8 cellular contexts compared by ENCODE assay signal in the genomic region with DNA sequence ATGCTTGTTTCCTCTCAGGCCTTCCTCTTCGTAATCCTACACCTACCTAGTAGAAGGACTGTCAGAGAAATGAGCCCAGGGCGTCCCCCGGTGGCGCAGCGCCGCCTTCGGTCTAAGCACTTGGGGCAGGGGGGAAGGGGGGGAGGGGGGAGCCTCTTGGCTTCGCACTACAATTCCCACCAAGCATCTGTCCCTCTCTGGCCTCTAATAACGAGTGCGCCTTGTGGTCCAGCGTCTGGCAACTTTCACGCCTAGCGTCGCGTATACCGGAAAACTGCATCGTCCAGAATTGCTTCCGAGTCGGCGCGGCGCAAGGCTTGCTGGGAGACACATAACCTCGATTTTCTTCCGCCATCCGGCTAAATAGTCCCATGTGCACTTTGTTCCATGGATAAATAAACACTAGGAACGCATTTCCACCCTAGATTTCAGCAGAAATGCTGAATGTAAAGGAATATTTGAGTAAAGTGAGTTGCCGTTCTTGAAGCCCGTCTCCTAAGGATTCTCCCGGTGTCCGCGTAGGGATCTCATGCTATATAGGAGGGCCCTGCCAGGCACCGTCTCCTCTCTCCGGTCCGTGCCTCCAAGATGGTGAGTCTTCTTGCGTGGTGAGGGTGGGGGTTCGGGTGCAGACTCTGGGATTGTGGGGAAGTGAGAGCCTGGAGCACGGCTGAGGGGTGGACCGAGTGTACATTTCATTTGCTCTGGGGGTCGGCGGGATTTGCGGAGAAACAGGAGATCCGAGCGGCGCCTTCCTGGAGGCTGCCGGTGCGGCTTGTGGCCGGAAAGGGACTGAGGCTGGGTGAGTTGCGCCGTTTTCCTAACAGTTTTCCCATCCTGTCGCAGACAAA. TPM values are rescaled to one million over a fixed set of nuclear protein-coding genes. Genes with fewer than 3 reads are reported as not detected.
DNase-seq lines count a peak whose midpoint lies in the region; ATAC-seq and TF ChIP-seq lines count a peak whose summit lies in the region.

A gene (plus strand): TSS at position 340 of the 851 bp plus-strand sequence. CDS start 249 bp downstream, at position 589.

- H3K4me1 Mint-ChIP-seq in activated naive CD4-positive, alpha-beta T cell treated with anti-CD3 and anti-CD28 coated beads for 36 hours (ENCODE audit: low read depth), result peaks cover 58% of the 10 kb centered on the region

- H3K36me3 ChIP-seq in GM06990 (ENCODE audit: control insufficient read depth, insufficient read depth, low read length), result peaks cover 10% of the 10 kb centered on the region
- H3K36me3 ChIP-seq in gastroesophageal sphincter, result peaks cover 0 to 46% of the 10 kb centered on the region in 2 donors
- peaks cover 19% of the 10 kb centered on the region for H3K36me3 ChIP-seq in neutrophil

- WGBS in gastroesophageal sphincter (ENCODE audit: low coverage in 1 of 2), 2 donors, result 0% methylated on average over 10 to 31 of the region's 50 CpGs

- peaks cover 4 to 25% (median 4%) of the 10 kb centered on the region in 3 donors for H3K4me1 ChIP-seq in gastroesophageal sphincter
- H3K4me1 ChIP-seq in neutrophil (ENCODE audit: control insufficient read depth in 1 of 2, insufficient read depth in 1 of 2, low read depth in 1 of 2, low read length in 1 of 2), result peaks cover 27% of the 10 kb centered on the region in 2 experiments

- H3K27me3 ChIP-seq in GM06990 (replicated peaks; ENCODE audit: control insufficient read depth, insufficient read depth, low read length) (no peaks in the 10 kb centered on the region), gastroesophageal sphincter (no peaks in the 10 kb centered on the region), neutrophil (no peaks in the 10 kb centered on the region)

- peak within 1 kb of the TSS; percentile 99 for H3K4me3 ChIP-seq in GM06990 (replicated peaks; ENCODE audit: low read depth, low read length)
- peak within 1 kb of the TSS; percentile 95 for H3K4me3 ChIP-seq in HFF-Myc (replicated peaks; ENCODE audit: low read depth, low read length)
- peak within 1 kb of the TSS; percentile 64 to 71 for H3K4me3 ChIP-seq in gastroesophageal sphincter
- H3K4me3 ChIP-seq in neutrophil (ENCODE audit: low read depth in 1 of 2, low read length in 1 of 2), result peak within 1 kb of the TSS; percentile 94 to 95

- in situ Hi-C loops in SK-MEL-5 (cut with HindIII; ENCODE audit: low pct_unique_long_range_greater_than_20kb, low sequenced_read_pairs), result no loop called here

- CTCF ChIA-PET in activated naive CD4-positive, alpha-beta T cell treated with anti-CD3 and anti-CD28 coated beads for 36 hours (lab: Charles Lee), result interaction anchor here (1.0 to 3.1 kb wide), 7 partner anchors 12 to 303 kb away, joined by 3 to 25 read pairs (median 8); a partner anchor contains a TSS

- peak; percentile 98 for ATAC-seq in gastroesophageal sphincter

- intact Hi-C loops in activated naive CD4-positive, alpha-beta T cell treated with anti-CD3 and anti-CD28 coated beads for 36 hours (cut with micrococcal nuclease), result loop anchor here (1.0 to 2.0 kb wide), 13 partner anchors 21 to 427 kb away; a partner anchor contains a TSS

- TF ChIP-seq CTCF in GM06990 (IDR thresholded peaks at IDR 0.05; ENCODE audit: insufficient read depth, low read length, poor library complexity, severe bottlenecking), result peak; percentile 69
- TF ChIP-seq CTCF in HFF-Myc (IDR thresholded peaks at IDR 0.05; ENCODE audit: low read depth, low read length, missing control alignments), result peak; percentile 39
- peak; percentile 2 to 74 (median 16) for TF ChIP-seq CTCF in gastroesophageal sphincter (IDR thresholded peaks at IDR 0.05)
- peak; percentile 23 for TF ChIP-seq CTCF in neutrophil (IDR thresholded peaks at IDR 0.05)

- H3K27ac ChIP-seq in gastroesophageal sphincter (peak within 1 kb of the TSS; percentile 84 to 96 (median 92)), neutrophil (peak within 1 kb of the TSS; percentile 95), substantia nigra (ENCODE audit: low read depth, low read length, poor library complexity, severe bottlenecking) (peak within 1 kb of the TSS; percentile 96)

- peak within 1 kb of the TSS; percentile 96 for H3K4me3 Mint-ChIP-seq in activated naive CD4-positive, alpha-beta T cell treated with anti-CD3 and anti-CD28 coated beads for 36 hours

- peak within 1 kb of the TSS; percentile 98 for H3K27ac Mint-ChIP-seq in activated naive CD4-positive, alpha-beta T cell treated with anti-CD3 and anti-CD28 coated beads for 36 hours

- TF ChIP-seq EP300 in gastroesophageal sphincter (IDR thresholded peaks at IDR 0.05), result no peak

- peaks cover 22% of the 10 kb centered on the region for H3K36me3 Mint-ChIP-seq in activated naive CD4-positive, alpha-beta T cell treated with anti-CD3 and anti-CD28 coated beads for 36 hours (ENCODE audit: low read depth)

- no peaks in the 10 kb centered on the region for H3K27me3 Mint-ChIP-seq in activated naive CD4-positive, alpha-beta T cell treated with anti-CD3 and anti-CD28 coated beads for 36 hours (ENCODE audit: low read depth)

- TF ChIP-seq POLR2A in gastroesophageal sphincter (IDR thresholded peaks at IDR 0.05), result peak; percentile 94

- no peaks in the 10 kb centered on the region for H3K9me3 ChIP-seq in gastroesophageal sphincter
- no peaks in the 10 kb centered on the region for H3K9me3 ChIP-seq in neutrophil

- peak; percentile 92 for DNase-seq in GM06990 (ENCODE audit: extremely low read depth, insufficient read length)
- peak; percentile 100 for DNase-seq in HFF-Myc (ENCODE audit: extremely low read depth, low read depth)
- peak; percentile 99 for DNase-seq in MV-4-11 (lab: John Stamatoyannopoulos, UW)
- DNase-seq in SK-MEL-5 (ENCODE audit: low read depth, low spot score), result peak; percentile 100
- peak; percentile 96 for DNase-seq in activated naive CD4-positive, alpha-beta T cell treated with anti-CD3 and anti-CD28 coated beads for 36 hours
- DNase-seq in substantia nigra (lab: John Stamatoyannopoulos, UW), result peak; percentile 65 to 96 (median 90)

- no peaks in the 10 kb centered on the region for H3K9me3 Mint-ChIP-seq in activated naive CD4-positive, alpha-beta T cell treated with anti-CD3 and anti-CD28 coated beads for 36 hours

RNA-seq across cellular contexts. Expression of the gene that starts here (rescaled TPM):
- 372 and 394 TPM in 2 replicates for total RNA-seq in SK-MEL-5 (2014; rRNA removed; shearing (Covaris generic))
- 1,162 and 2,394 TPM in 2 replicates for polyA plus RNA-seq in SK-MEL-5 (2015; cell fraction: cytosol; rRNA removed)
- polyA plus RNA-seq in SK-MEL-5 (2015; cell fraction: nucleus; rRNA removed), result 207 and 280 TPM in 2 replicates
- 10 to 100 TPM; 31.0 to 37.3 TPM for total RNA-seq in activated naive CD4-positive, alpha-beta T cell treated with anti-CD3 and anti-CD28 coated beads for 36 hours
- total RNA-seq in gastroesophageal sphincter, result 1,000 to 10,000 TPM in 2 of 4 donors, 100 to 1,000 TPM in 2; 295 to 1,263 (median 759) TPM

Comparison
In these comparisons a context has a peak if more than half of its experiments do, and no peak if none do; other contexts are left out.
1. Peak in every context shown above with its lines: DNase-seq, ATAC-seq, H3K4me3 ChIP-seq and H3K27ac ChIP-seq.
2. CTCF ChIP-seq: peak in every context shown above with its lines; median percentile 69 in GM06990; 39 in HFF-Myc; 23 in neutrophil; 16 in gastroesophageal sphincter.